Comparison of ENCODE assay signal across 1 cellular context in the genomic region with DNA sequence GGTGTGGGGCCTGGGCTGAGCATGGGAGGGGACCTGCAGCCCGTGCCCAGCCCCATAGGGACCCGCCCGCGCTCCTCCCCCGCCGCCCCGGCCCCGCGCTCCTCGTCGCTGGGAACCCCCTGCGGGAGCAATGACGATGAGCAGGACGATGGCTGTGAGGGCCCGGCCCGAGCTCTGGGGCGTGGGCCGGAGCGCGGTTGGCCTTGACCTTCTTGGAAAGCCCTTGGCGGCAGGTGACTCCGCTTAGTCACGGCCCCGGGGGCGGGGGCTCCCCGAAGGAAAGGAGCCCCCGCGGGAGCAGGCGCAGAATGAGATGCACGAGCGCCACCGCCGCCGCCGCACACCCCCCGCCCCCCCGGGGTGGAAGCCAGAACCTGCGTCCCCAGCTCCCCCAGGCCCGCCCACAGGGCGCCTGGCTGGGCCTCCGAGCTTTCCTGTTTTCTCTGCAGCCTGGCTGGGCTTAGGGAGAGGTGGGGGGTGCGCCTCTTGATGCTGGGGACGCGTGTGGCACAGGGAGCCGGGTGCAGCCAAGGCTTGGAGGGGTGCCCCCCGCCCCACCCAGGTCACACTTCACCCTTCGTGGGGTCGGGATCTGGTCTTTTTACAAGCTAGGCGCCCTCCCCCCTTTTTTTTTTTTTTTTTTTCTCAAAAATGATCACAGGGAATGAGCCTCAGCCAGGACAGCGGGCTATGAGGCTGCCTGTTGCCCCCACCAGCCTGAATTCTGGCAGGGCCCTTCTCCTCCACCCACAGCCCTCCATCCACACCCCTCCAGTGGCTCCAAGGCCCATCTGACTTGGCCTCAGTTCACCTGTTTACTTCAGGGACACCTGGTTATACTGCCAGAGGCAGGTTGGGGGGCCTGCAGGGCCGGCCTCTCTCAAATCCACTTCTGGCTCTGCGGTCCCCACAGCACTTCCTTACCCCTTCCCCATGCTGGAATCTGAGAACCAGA.
TF ChIP-seq lines count a peak whose summit lies in the region.

No MANE protein-coding gene starts in this region.

TF ChIP-seq in HEK293, 187 proteins besides CTCF, POLR2A, EP300 and RAD21 (continued from another document):
- TF ChIP-seq, protein P1, sequence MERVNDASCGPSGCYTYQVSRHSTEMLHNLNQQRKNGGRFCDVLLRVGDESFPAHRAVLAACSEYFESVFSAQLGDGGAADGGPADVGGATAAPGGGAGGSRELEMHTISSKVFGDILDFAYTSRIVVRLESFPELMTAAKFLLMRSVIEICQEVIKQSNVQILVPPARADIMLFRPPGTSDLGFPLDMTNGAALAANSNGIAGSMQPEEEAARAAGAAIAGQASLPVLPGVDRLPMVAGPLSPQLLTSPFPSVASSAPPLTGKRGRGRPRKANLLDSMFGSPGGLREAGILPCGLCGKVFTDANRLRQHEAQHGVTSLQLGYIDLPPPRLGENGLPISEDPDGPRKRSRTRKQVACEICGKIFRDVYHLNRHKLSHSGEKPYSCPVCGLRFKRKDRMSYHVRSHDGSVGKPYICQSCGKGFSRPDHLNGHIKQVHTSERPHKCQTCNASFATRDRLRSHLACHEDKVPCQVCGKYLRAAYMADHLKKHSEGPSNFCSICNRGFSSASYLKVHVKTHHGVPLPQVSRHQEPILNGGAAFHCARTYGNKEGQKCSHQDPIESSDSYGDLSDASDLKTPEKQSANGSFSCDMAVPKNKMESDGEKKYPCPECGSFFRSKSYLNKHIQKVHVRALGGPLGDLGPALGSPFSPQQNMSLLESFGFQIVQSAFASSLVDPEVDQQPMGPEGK (tag by site-specific recombination; IDR thresholded peaks at IDR 0.05), result peak; percentile 93
- TF ChIP-seq ZNF169 (tag by site-specific recombination; IDR thresholded peaks at IDR 0.05) (no peak), HOXD13 (CRISPR knock-in tag; IDR thresholded peaks at IDR 0.05; ENCODE audit: borderline replicate concordance) (no peak), ZNF549 (tag by site-specific recombination; IDR thresholded peaks at IDR 0.05) (no peak), ZNF341 (tag by site-specific recombination; IDR thresholded peaks at IDR 0.05; ENCODE audit: low read depth) (0 out of 2 replicates have a peak, but pooled peaks have one; percentile 18), ZBTB17 (tag by site-specific recombination; IDR thresholded peaks at IDR 0.05) (peak; percentile 52)
